8 cellular contexts compared by ENCODE assay signal in genomic region chr19:20423381-20424207, GRCh38.
DNase-seq lines count a peak whose midpoint lies in the region; ATAC-seq and TF ChIP-seq lines count a peak whose summit lies in the region.

No MANE protein-coding gene starts in this region.

- H3K4me1 ChIP-seq in colonic mucosa = no peaks in the 10 kb centered on the region

- no peaks in the 10 kb centered on the region for H3K9me3 ChIP-seq in colonic mucosa

- peak overlapping the region; percentile 43 to 61 for H3K9ac ChIP-seq in colonic mucosa (ENCODE audit: low read depth in 2 of 2, low read length in 2 of 2)

- H3K27me3 ChIP-seq in colonic mucosa (no peaks in the 10 kb centered on the region), layer of hippocampus (ENCODE audit: control insufficient read depth, insufficient read depth, low read length) (no peaks in the 10 kb centered on the region)

- peaks cover 22% of the 10 kb centered on the region for H3K36me3 Mint-ChIP-seq in T-helper 1 cell treated with Interleukin-12 subunit alpha and Interleukin-12 subunit beta and Interleukin-4 antibody, amounts not matched to agents 30 μg/mL and 1 μg/mL, for 36 hours (ENCODE audit: low read depth)

- DNase-seq in colonic mucosa (peak; percentile 50), OCI-M2 (lab: John Stamatoyannopoulos, UW; ENCODE audit: unreplicated experiment) (no peak), NCI-H2081 (lab: John Stamatoyannopoulos, UW) (no peak), NOMO-1 treated with DMSO at 0.1 percent for 48 hours (lab: John Stamatoyannopoulos, UW; ENCODE audit: unreplicated experiment) (no peak)
- peak; percentile 55 for DNase-seq in stimulated activated CD4-positive, alpha-beta T cell treated with anti-CD3 and anti-CD28 coated beads, Interleukin-15, amount 100 ng/mL, for 24 hours

- peaks cover 6% of the 10 kb centered on the region for H3K4me1 Mint-ChIP-seq in T-helper 1 cell treated with Interleukin-12 subunit alpha and Interleukin-12 subunit beta and Interleukin-4 antibody, amounts not matched to agents 30 μg/mL and 1 μg/mL, for 36 hours (ENCODE audit: low read depth)

- H3K27me3 Mint-ChIP-seq in T-helper 1 cell treated with Interleukin-12 subunit alpha and Interleukin-12 subunit beta and Interleukin-4 antibody, amounts not matched to agents 30 μg/mL and 1 μg/mL, for 36 hours (ENCODE audit: low read depth) = no peaks in the 10 kb centered on the region

- no peak for TF ChIP-seq CTCF in colonic mucosa (IDR thresholded peaks at IDR 0.05)

- H3K27ac ChIP-seq in colonic mucosa (peak overlapping the region; percentile 80), layer of hippocampus (ENCODE audit: low read depth, low read length) (peak overlapping the region; percentile 62)

- peak overlapping the region; percentile 95 for H3K4me3 Mint-ChIP-seq in T-helper 1 cell treated with Interleukin-12 subunit alpha and Interleukin-12 subunit beta and Interleukin-4 antibody, amounts not matched to agents 30 μg/mL and 1 μg/mL, for 36 hours

- peak overlapping the region; percentile 90 for H3K27ac Mint-ChIP-seq in T-helper 1 cell treated with Interleukin-12 subunit alpha and Interleukin-12 subunit beta and Interleukin-4 antibody, amounts not matched to agents 30 μg/mL and 1 μg/mL, for 36 hours

- peak overlapping the region; percentile 44 for H3K4me3 ChIP-seq in colonic mucosa

- intact Hi-C loops in colonic mucosa (cut with DNase I) = no loop called here

- H3K36me3 ChIP-seq in colonic mucosa = no peaks in the 10 kb centered on the region

- peaks cover 42% of the 10 kb centered on the region for H3K9me3 Mint-ChIP-seq in T-helper 1 cell treated with Interleukin-12 subunit alpha and Interleukin-12 subunit beta and Interleukin-4 antibody, amounts not matched to agents 30 μg/mL and 1 μg/mL, for 36 hours

- ATAC-seq in GM18502 (IDR thresholded peaks at IDR 0.05; ENCODE audit: poor library complexity, unreplicated experiment) = peak; percentile 5

Comparison
In these comparisons a context has a peak if more than half of its experiments do, and no peak if none do; other contexts are left out.
1. DNase-seq: peak in colonic mucosa (single experiment) and stimulated activated CD4-positive, alpha-beta T cell treated with anti-CD3 and anti-CD28 coated beads, Interleukin-15, amount 100 ng/mL, for 24 hours (single experiment); none in OCI-M2 (single experiment), NCI-H2081 (0 of 2) and NOMO-1 treated with DMSO at 0.1 percent for 48 hours (single experiment).